In genomic region chr4:37983951-37984350, GRCh38 we compare ENCODE assay signal across 21 cellular contexts. TPM values are rescaled to one million over a fixed set of nuclear protein-coding genes. Genes with fewer than 3 reads are reported as not detected.
A peak's percentile ranks its signal among the peaks of the same experiment; 100 is the strongest.
DNase-seq lines count a peak whose midpoint lies in the region; ATAC-seq and TF ChIP-seq lines count a peak whose summit lies in the region.
"Had no signal": no experiment of that assay in that cellular context is flagged by ENCODE, and none has a peak within 500 bp of the region (broad histone marks: within the 10 kb centered on the region; RNA-seq: fewer than 3 reads in every experiment).

No MANE protein-coding gene starts in this region.

- POLR2A ChIA-PET in PC-3 (lab: Charles Lee; ENCODE audit: unreplicated experiment), result no interaction called here

- no peaks in the 10 kb centered on the region for H3K9me3 Mint-ChIP-seq in type B pancreatic cell
- H3K9me3 Mint-ChIP-seq: CD14-positive monocyte had no signal

- TF ChIP-seq POLR2A in gastroesophageal sphincter (IDR thresholded peaks at IDR 0.05) (no peak), erythroblast (IDR thresholded peaks at IDR 0.05; ENCODE audit: low read length) (no peak)

- CTCF ChIA-PET in PC-3 (lab: Charles Lee), result no interaction called here

- H3K9ac ChIP-seq in PC-3 (ENCODE audit: low read length), result no peak overlapping the region

- DNase-seq in HCEC 1CT, result peak; percentile 11
- peak; percentile 33 for DNase-seq in PC-3
- no peak for DNase-seq in type B pancreatic cell (ENCODE audit: extremely low spot score, unreplicated experiment)
- no peak for DNase-seq in erythroblast (lab: John Stamatoyannopoulos, UW)
- no peak for DNase-seq in SIG-M5 (lab: John Stamatoyannopoulos, UW)
- DNase-seq: ACHN, AML-193, DMS 273 treated with DMSO at 0.1 percent for 48 hours, KG1, NCI-H1048, NCI-H1436 treated with DMSO at 0.1 percent for 48 hours, NCI-H2029 treated with DMSO at 0.1 percent for 48 hours, NCI-H510A treated with DMSO at 0.1 percent for 48 hours, NCI-H82, Peyer's patch, SHP77 treated with DMSO at 0.1 percent for 48 hours had no signal

- H4K20me1 ChIP-seq in PC-3 (ENCODE audit: low read length), result no peaks in the 10 kb centered on the region

- no peaks in the 10 kb centered on the region for H3K27me3 Mint-ChIP-seq in type B pancreatic cell

- H2AFZ ChIP-seq in PC-3 (ENCODE audit: low read length), result no peak overlapping the region

- H3F3A ChIP-seq in PC-3 (ENCODE audit: low read length, unreplicated experiment), result no peaks in the 10 kb centered on the region

- no peak overlapping the region for H3K4me2 ChIP-seq in PC-3 (ENCODE audit: low read length)

- H3K4me1 ChIP-seq in PC-3 (ENCODE audit: insufficient read depth, low read length) (peaks cover 17% of the 10 kb centered on the region), gastroesophageal sphincter (peaks cover 8 to 74% (median 14%) of the 10 kb centered on the region in 3 donors)

- no peak overlapping the region for H3K4me3 ChIP-seq in PC-3 (ENCODE audit: low read length)
- no peak overlapping the region for H3K4me3 ChIP-seq in gastroesophageal sphincter
- H3K4me3 ChIP-seq: HAP-1, Peyer's patch had no signal

- intact Hi-C loops in PC-3 (cut with micrococcal nuclease), result no loop called here

- H3K9me2 ChIP-seq in PC-3 (replicated peaks; ENCODE audit: low read length), result no peaks in the 10 kb centered on the region

- TF ChIP-seq CTCF in PC-3 (conservative IDR thresholded peaks at IDR 0.05; ENCODE audit: low read depth, low read length) (no peak), gastroesophageal sphincter (IDR thresholded peaks at IDR 0.05) (no peak), type B pancreatic cell (conservative IDR thresholded peaks at IDR 0.05) (no peak)

- H3K4me3 Mint-ChIP-seq in type B pancreatic cell, result no peak overlapping the region
- H3K4me3 Mint-ChIP-seq: CD14-positive monocyte had no signal

- no peak for TF ChIP-seq EP300 in gastroesophageal sphincter (IDR thresholded peaks at IDR 0.05)

- peaks cover 8% of the 10 kb centered on the region for H3K36me3 Mint-ChIP-seq in type B pancreatic cell

- H3K27ac ChIP-seq in PC-3 (ENCODE audit: low read length) (no peak overlapping the region), gastroesophageal sphincter (peak overlapping the region in 3 of 4 donors; percentile 26 to 65 (median 60))
- H3K27ac ChIP-seq: Peyer's patch had no signal

- peaks cover 57% of the 10 kb centered on the region for H3K4me1 Mint-ChIP-seq in type B pancreatic cell (ENCODE audit: unreplicated experiment)

- H3K36me3 ChIP-seq in PC-3 (ENCODE audit: low read depth, low read length) (no peaks in the 10 kb centered on the region), gastroesophageal sphincter (no peaks in the 10 kb centered on the region)
- H3K36me3 ChIP-seq: Peyer's patch had no signal

- WGBS in gastroesophageal sphincter (ENCODE audit: low coverage in 1 of 2), 2 donors, result 83 to 100% methylated on average over 1 of the region's 1 CpG

- H3K27ac Mint-ChIP-seq in type B pancreatic cell, result peak overlapping the region; percentile 27

- no peaks in the 10 kb centered on the region for H3K9me3 ChIP-seq in PC-3 (ENCODE audit: low read length)
- H3K9me3 ChIP-seq in gastroesophageal sphincter, result no peaks in the 10 kb centered on the region
- H3K9me3 ChIP-seq: HAP-1, Peyer's patch had no signal

- H3K27me3 ChIP-seq in PC-3 (ENCODE audit: low read length), result no peaks in the 10 kb centered on the region
- no peaks in the 10 kb centered on the region for H3K27me3 ChIP-seq in gastroesophageal sphincter
- H3K27me3 ChIP-seq: Peyer's patch had no signal

- ATAC-seq in PC-3 (no peak; the same call in 1 of the 2 replicates), gastroesophageal sphincter (no peak), HG03432 (IDR thresholded peaks at IDR 0.05; ENCODE audit: unreplicated experiment) (no peak)

- peaks cover 39% of the 10 kb centered on the region for H3K79me2 ChIP-seq in PC-3 (ENCODE audit: low read length)

- no TSS peak for BruUV-seq in PC-3 (replicated peaks; lab: Mats Ljungman, UMichigan)

RNA-seq across cellular contexts. Expression of gene PTTG2, which starts 23.8 kb away (rescaled TPM):
- total RNA-seq in PC-3 (2014; rRNA removed) (not detected in 2 replicates), gastroesophageal sphincter (1 to 10 TPM in 2 of 4 donors, under 1 TPM in 1, not detected in 1; 0.62 to 3.5 (median 2.5) TPM), type B pancreatic cell (ENCODE audit: low replicate concordance) (not detected in 2 replicates)
- total RNA-seq: Daoy had no signal

Comparison
In these comparisons a context has a peak if more than half of its experiments do, and no peak if none do; other contexts are left out.
1. DNase-seq: peak in HCEC 1CT (single experiment) and PC-3 (single experiment); none in type B pancreatic cell (single experiment), erythroblast (0 of 2) and SIG-M5 (single experiment).